ENCODE assay signal across 8 cellular contexts in genomic region chr13:36918246-36919060, GRCh38. TPM values are rescaled to one million over a fixed set of nuclear protein-coding genes. Genes with fewer than 3 reads are reported as not detected.
DNase-seq lines count a peak whose midpoint lies in the region; ATAC-seq and TF ChIP-seq lines count a peak whose summit lies in the region.

No MANE protein-coding gene starts in this region.

- CTCF ChIA-PET in CD4-positive, alpha-beta T cell (lab: Charles Lee): no interaction called here

- H3K9me3 Mint-ChIP-seq in HFFc6 (no peaks in the 10 kb centered on the region), type B pancreatic cell (no peaks in the 10 kb centered on the region)
- no peaks in the 10 kb centered on the region for H3K9me3 Mint-ChIP-seq in CD4-positive, alpha-beta T cell

- peaks cover 44% of the 10 kb centered on the region for H3K4me1 Mint-ChIP-seq in HFFc6 (ENCODE audit: low read depth)
- H3K4me1 Mint-ChIP-seq in type B pancreatic cell (ENCODE audit: unreplicated experiment): peaks cover 36% of the 10 kb centered on the region
- no peaks in the 10 kb centered on the region for H3K4me1 Mint-ChIP-seq in CD4-positive, alpha-beta T cell (ENCODE audit: low read depth)

- H3K36me3 Mint-ChIP-seq in HFFc6 (ENCODE audit: low read depth): peaks cover 5% of the 10 kb centered on the region
- H3K36me3 Mint-ChIP-seq in type B pancreatic cell: no peaks in the 10 kb centered on the region
- no peaks in the 10 kb centered on the region for H3K36me3 Mint-ChIP-seq in CD4-positive, alpha-beta T cell (ENCODE audit: low read depth)

- peak; percentile 28 for DNase-seq in ACHN
- DNase-seq in HFFc6: peak; percentile 20
- peak; percentile 19 for DNase-seq in astrocyte of the cerebellum (ENCODE audit: low read depth)
- peak; percentile 71 for DNase-seq in left kidney (ENCODE audit: low read depth, low spot score)
- DNase-seq in type B pancreatic cell (ENCODE audit: extremely low spot score, unreplicated experiment): no peak
- no peak for DNase-seq in CD4-positive, alpha-beta T cell

- in situ Hi-C loops in ACHN (cut with HindIII; ENCODE audit: low pct_ligation_motif_present, low pct_unique_long_range_greater_than_20kb, low sequenced_read_pairs) (no loop called here), astrocyte of the cerebellum (cut with HindIII; ENCODE audit: low sequenced_read_pairs) (loop anchor here (5.0 kb wide), 1 partner anchor 41 kb away; no protein-coding TSS in a partner anchor)

- H3K9me3 ChIP-seq in CD4-positive, alpha-beta T cell (ENCODE audit: control insufficient read depth, low read length): no peaks in the 10 kb centered on the region

- intact Hi-C loops in CD4-positive, alpha-beta T cell (cut with DNase I, micrococcal nuclease): no loop called here

- H3K27me3 ChIP-seq in CD4-positive, alpha-beta T cell (ENCODE audit: control insufficient read depth, insufficient read depth, low read length): peaks cover 64% of the 10 kb centered on the region

- POLR2A ChIA-PET in CD4-positive, alpha-beta T cell (lab: Charles Lee): no interaction called here

- peak overlapping the region; percentile 89 for H3K27ac Mint-ChIP-seq in HFFc6
- peak overlapping the region; percentile 79 for H3K27ac Mint-ChIP-seq in type B pancreatic cell
- H3K27ac Mint-ChIP-seq in CD4-positive, alpha-beta T cell: no peak overlapping the region

- TF ChIP-seq CTCF in HFFc6 (IDR thresholded peaks at IDR 0.05): no peak
- TF ChIP-seq CTCF in astrocyte of the cerebellum (IDR thresholded peaks at IDR 0.05; ENCODE audit: low read depth, low read length, missing control alignments): no peak
- TF ChIP-seq CTCF in type B pancreatic cell (conservative IDR thresholded peaks at IDR 0.05): no peak
- TF ChIP-seq CTCF in CD4-positive, alpha-beta T cell (IDR thresholded peaks at IDR 0.05): no peak

- peak overlapping the region; percentile 98 for H3K4me3 Mint-ChIP-seq in HFFc6
- H3K4me3 Mint-ChIP-seq in type B pancreatic cell: peak overlapping the region; percentile 94
- H3K4me3 Mint-ChIP-seq in CD4-positive, alpha-beta T cell: no peak overlapping the region

- no peak for ATAC-seq in CD4-positive, alpha-beta T cell (ENCODE audit: poor library complexity)
- ATAC-seq in HG03135 (IDR thresholded peaks at IDR 0.05; ENCODE audit: unreplicated experiment) (no peak), GM18502 (IDR thresholded peaks at IDR 0.05; ENCODE audit: poor library complexity, unreplicated experiment) (no peak)

- H3K27ac ChIP-seq in CD4-positive, alpha-beta T cell (ENCODE audit: low read depth, low read length): no peak overlapping the region

- H3K27me3 Mint-ChIP-seq in HFFc6 (ENCODE audit: insufficient read depth): no peaks in the 10 kb centered on the region; the same call in 1 of the 2 replicates
- H3K27me3 Mint-ChIP-seq in type B pancreatic cell: peaks cover 18% of the 10 kb centered on the region
- peaks cover 84% of the 10 kb centered on the region for H3K27me3 Mint-ChIP-seq in CD4-positive, alpha-beta T cell

- H3K4me3 ChIP-seq in astrocyte of the cerebellum (ENCODE audit: low read depth, low read length): peak overlapping the region; percentile 65

RNA-seq across cellular contexts. Expression of gene SMAD9, which starts 1.6 kb away (rescaled TPM):
- total RNA-seq in HFFc6 (2021; fragmentation: NEBNext Ultra II Directional; extraction: Animal tissue kit (Norgen Biotek cat#: 25700)): 10 to 100 TPM; 10.7 to 22.5 (median 17.9) TPM
- total RNA-seq in type B pancreatic cell (ENCODE audit: low replicate concordance): 12.2 and 19.7 TPM in 2 replicates
- not detected for total RNA-seq in CD4-positive, alpha-beta T cell

Comparison
In these comparisons a context has a peak if more than half of its experiments do, and no peak if none do; other contexts are left out.
1. DNase-seq: peak in ACHN (single experiment), HFFc6 (single experiment), astrocyte of the cerebellum (single experiment) and left kidney (single experiment); none in type B pancreatic cell (single experiment) and CD4-positive, alpha-beta T cell (0 of 10).
2. RNA of gene SMAD9, which starts 1.6 kb away (total RNA-seq): 10.7 to 22.5 TPM in HFFc6 and 12.2 to 19.7 TPM in type B pancreatic cell; not detected in CD4-positive, alpha-beta T cell; every median in the first group is over 10 times any median in the second.